In genomic region chr11:46356911-46357482, GRCh38 we compare ENCODE assay signal across 15 cellular contexts. TPM values are rescaled to one million over a fixed set of nuclear protein-coding genes. Genes with fewer than 3 reads are reported as not detected.
DNase-seq lines count a peak whose midpoint lies in the region; ATAC-seq and TF ChIP-seq lines count a peak whose summit lies in the region.
"Had no signal": no experiment of that assay in that cellular context is flagged by ENCODE, and none has a peak within 500 bp of the region (broad histone marks: within the 10 kb centered on the region; RNA-seq: fewer than 3 reads in every experiment).

No MANE protein-coding gene starts in this region.

- no TSS peak for BruUV-seq in A673 (replicated peaks; lab: Mats Ljungman, UMichigan)

- TF ChIP-seq CTCF in A673 (conservative IDR thresholded peaks at IDR 0.05; ENCODE audit: low read depth, low read length): no peak

- H3K27ac Mint-ChIP-seq in activated naive CD8-positive, alpha-beta T cell treated with anti-CD3 and anti-CD28 coated beads, Interleukin-2, amount 10 ng/mL, durations not matched to agents 7 days and 5 days: peak overlapping the region; percentile 28
- H3K27ac Mint-ChIP-seq: T-helper 1 cell treated with Interleukin-12 subunit alpha and Interleukin-12 subunit beta and Interleukin-4 antibody, amounts not matched to agents 30 μg/mL and 1 μg/mL, for 36 hours had no signal

- CTCF ChIA-PET in A673 (lab: Charles Lee): interaction anchor here (0.7 to 1.5 kb wide), 2 partner anchors 10 to 12 kb away, joined by 3 to 5 read pairs; partner anchors contain the start of gene DGKZ

- H3K36me3 ChIP-seq in A673 (ENCODE audit: insufficient read depth, low read length, poor library complexity, severe bottlenecking): peaks cover 9% of the 10 kb centered on the region

- no peaks in the 10 kb centered on the region for H3K9me3 Mint-ChIP-seq in activated naive CD8-positive, alpha-beta T cell treated with anti-CD3 and anti-CD28 coated beads, Interleukin-2, amount 10 ng/mL, durations not matched to agents 7 days and 5 days
- H3K9me3 Mint-ChIP-seq: memory B cell; T-helper 1 cell treated with Interleukin-12 subunit alpha and Interleukin-12 subunit beta and Interleukin-4 antibody, amounts not matched to agents 30 μg/mL and 1 μg/mL, for 36 hours had no signal

- no peak for TF ChIP-seq EP300 in Ishikawa (IDR thresholded peaks at IDR 0.05; ENCODE audit: borderline replicate concordance)

- no peak overlapping the region for H3K4me3 ChIP-seq in A673 (ENCODE audit: low read depth, low read length, poor library complexity, severe bottlenecking)
- H3K4me3 ChIP-seq: esophagus muscularis mucosa, testis had no signal

- H3K27me3 Mint-ChIP-seq in activated naive CD8-positive, alpha-beta T cell treated with anti-CD3 and anti-CD28 coated beads, Interleukin-2, amount 10 ng/mL, durations not matched to agents 7 days and 5 days: no peaks in the 10 kb centered on the region
- H3K27me3 Mint-ChIP-seq: memory B cell had no signal

- DNase-seq in A673 (ENCODE audit: low spot score) (peak; percentile 53), glomerular visceral epithelial cell (ENCODE audit: extremely low spot score) (peak; percentile 49), GM19240 (ENCODE audit: insufficient read length, low spot score) (no peak), T1000 (lab: John Stamatoyannopoulos, UW) (no peak), posterior vena cava (ENCODE audit: low spot score) (no peak)
- DNase-seq in activated naive CD8-positive, alpha-beta T cell treated with anti-CD3 and anti-CD28 coated beads, Interleukin-2, amount 10 ng/mL, durations not matched to agents 7 days and 5 days: no peak
- DNase-seq in activated CD4-positive, CD25-positive, alpha-beta regulatory T cell treated with anti-CD3 and anti-CD28 coated beads, Interleukin-2, amount 50 U/mL, for 72 hours: no peak
- DNase-seq: activated T-cell treated with anti-CD3 and anti-CD28 coated beads, Interleukin-2, amount 50 U/mL, for 1 hour; NCI-H1930; testis had no signal

- H3K27me3 ChIP-seq in A673 (replicated peaks; ENCODE audit: insufficient read depth, low read depth, low read length, poor library complexity): no peaks in the 10 kb centered on the region
- H3K27me3 ChIP-seq: esophagus muscularis mucosa, testis had no signal

- intact Hi-C loops in A673 (cut with micrococcal nuclease; ENCODE audit: unreplicated experiment) (no loop called here), posterior vena cava (cut with DNase I) (no loop called here)

- H3K4me1 Mint-ChIP-seq in activated naive CD8-positive, alpha-beta T cell treated with anti-CD3 and anti-CD28 coated beads, Interleukin-2, amount 10 ng/mL, durations not matched to agents 7 days and 5 days: peaks cover 39% of the 10 kb centered on the region

- H3K36me3 Mint-ChIP-seq in activated naive CD8-positive, alpha-beta T cell treated with anti-CD3 and anti-CD28 coated beads, Interleukin-2, amount 10 ng/mL, durations not matched to agents 7 days and 5 days: peaks cover 10% of the 10 kb centered on the region

- POLR2A ChIA-PET in A673 (lab: Charles Lee; ENCODE audit: low non-redundant PET): interaction anchor here (0.7 kb wide), 1 partner anchor 9 kb away, joined by 3 read pairs; no protein-coding TSS in a partner anchor
- POLR2A ChIA-PET in activated naive CD8-positive, alpha-beta T cell treated with anti-CD3 and anti-CD28 coated beads, Interleukin-2, amount 10 ng/mL, durations not matched to agents 7 days and 5 days (lab: Charles Lee): interaction anchor here (1.5 kb wide), 1 partner anchor 10 kb away, joined by 3 read pairs; the partner anchor contains the start of gene DGKZ

- no peaks in the 10 kb centered on the region for H3K9me3 ChIP-seq in A673 (ENCODE audit: low read depth, low read length, poor library complexity, severe bottlenecking)
- H3K9me3 ChIP-seq: esophagus muscularis mucosa, testis had no signal

- H3K4me3 Mint-ChIP-seq in activated naive CD8-positive, alpha-beta T cell treated with anti-CD3 and anti-CD28 coated beads, Interleukin-2, amount 10 ng/mL, durations not matched to agents 7 days and 5 days: no peak overlapping the region
- H3K4me3 Mint-ChIP-seq: memory B cell; T-helper 1 cell treated with Interleukin-12 subunit alpha and Interleukin-12 subunit beta and Interleukin-4 antibody, amounts not matched to agents 30 μg/mL and 1 μg/mL, for 36 hours had no signal

- H3K4me1 ChIP-seq in A673 (ENCODE audit: insufficient read depth, low read length, poor library complexity, severe bottlenecking): peaks cover 45% of the 10 kb centered on the region

- no peak for ATAC-seq in activated naive CD8-positive, alpha-beta T cell treated with anti-CD3 and anti-CD28 coated beads, Interleukin-2, amount 10 ng/mL, durations not matched to agents 7 days and 5 days (ENCODE audit: low read depth)

- TF ChIP-seq RAD21 in Ishikawa (IDR thresholded peaks at IDR 0.05; ENCODE audit: low read depth): no peak

- H3K27ac ChIP-seq in A673 (ENCODE audit: low read depth, low read length, poor library complexity, severe bottlenecking): peak overlapping the region; percentile 15
- H3K27ac ChIP-seq: C4-2B, esophagus muscularis mucosa, testis had no signal

TF ChIP-seq in Ishikawa, 13 proteins besides CTCF, POLR2A, EP300 and RAD21:
- TF ChIP-seq TEAD4 (IDR thresholded peaks at IDR 0.05) (no peak), CEBPB (IDR thresholded peaks at IDR 0.05) (peak; percentile 95)
TF ChIP-seq in Ishikawa: peak in this region for 1.

RNA-seq across cellular contexts. Expression of gene DGKZ, which starts 9.7 kb away (rescaled TPM):
- total RNA-seq in A673 (2021) (139 and 145 TPM in 2 replicates), posterior vena cava (10 to 100 TPM; 38.5 to 41.2 TPM)
- total RNA-seq in activated naive CD8-positive, alpha-beta T cell treated with anti-CD3 and anti-CD28 coated beads, Interleukin-2, amount 10 ng/mL, durations not matched to agents 7 days and 5 days: 100 to 1,000 TPM; 160 to 163 TPM

RNA-seq across cellular contexts. Expression of gene MDK, which starts 24.5 kb away (rescaled TPM):
- total RNA-seq in A673 (2021) (252 and 397 TPM in 2 replicates), posterior vena cava (10 to 100 TPM; 16.6 to 28.9 TPM)
- 1 to 10 TPM; 6.9 to 7.4 TPM for total RNA-seq in activated naive CD8-positive, alpha-beta T cell treated with anti-CD3 and anti-CD28 coated beads, Interleukin-2, amount 10 ng/mL, durations not matched to agents 7 days and 5 days

RNA-seq across cellular contexts. Expression of gene CHRM4, which starts 34.6 kb away (rescaled TPM):
- total RNA-seq in A673 (2021): 0.68 TPM in 1 of 2 replicates, not detected in the other
- under 1 TPM; 0.19 to 0.40 TPM for total RNA-seq in activated naive CD8-positive, alpha-beta T cell treated with anti-CD3 and anti-CD28 coated beads, Interleukin-2, amount 10 ng/mL, durations not matched to agents 7 days and 5 days
- total RNA-seq in posterior vena cava: not detected

Comparison
In these comparisons a context has a peak if more than half of its experiments do, and no peak if none do; other contexts are left out.
1. DNase-seq: peak in A673 (single experiment) and glomerular visceral epithelial cell (single experiment); none in activated naive CD8-positive, alpha-beta T cell treated with anti-CD3 and anti-CD28 coated beads, Interleukin-2, amount 10 ng/mL, durations not matched to agents 7 days and 5 days (single experiment), GM19240 (single experiment), activated CD4-positive, CD25-positive, alpha-beta regulatory T cell treated with anti-CD3 and anti-CD28 coated beads, Interleukin-2, amount 50 U/mL, for 72 hours (single experiment), T1000 (single experiment) and posterior vena cava (single experiment).